In the genomic region with DNA sequence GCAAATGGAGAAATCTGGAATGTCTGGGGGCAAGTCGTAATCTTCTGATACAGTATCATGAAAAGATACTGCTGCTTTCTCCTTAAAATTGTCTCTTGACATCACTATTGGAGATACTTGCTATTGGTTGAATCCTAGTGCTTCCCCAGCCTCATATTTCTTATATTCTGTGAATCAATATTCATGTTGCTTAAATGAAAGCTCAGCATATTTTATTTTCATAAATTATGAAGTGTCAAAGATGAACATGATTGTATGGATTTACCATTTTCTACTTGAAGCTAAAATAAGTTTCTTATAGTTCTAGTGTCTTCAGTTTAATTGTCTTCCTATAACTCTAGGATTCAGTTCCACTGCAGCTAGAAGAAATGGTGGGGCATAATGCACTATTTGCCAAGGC, we compare ENCODE assay signal across 31 cellular contexts.
"Had no signal": no experiment of that assay in that cellular context is flagged by ENCODE, and none has a peak within 500 bp of the region (broad histone marks: within the 10 kb centered on the region; RNA-seq: fewer than 3 reads in every experiment).

No MANE protein-coding gene starts in this region.

- H3K36me3 ChIP-seq: ascending aorta, brain microvascular endothelial cell, breast epithelium had no signal

- H3K4me3 ChIP-seq: ascending aorta, body of pancreas, breast epithelium had no signal

- H3K9me3 ChIP-seq: ascending aorta, body of pancreas, breast epithelium had no signal

- H3K27me3 ChIP-seq: ascending aorta, body of pancreas, brain microvascular endothelial cell had no signal

- DNase-seq: activated B cell treated with CpG ODN at 0.5 μM for 24 hours; activated CD4-positive, alpha-beta memory T cell treated with anti-CD3 and anti-CD28 coated beads, Interleukin-2, amount 10 ng/mL, durations not matched to agents 7 days and 5 days; activated CD4-positive, alpha-beta T cell treated with anti-CD3 and anti-CD28 coated beads for 4 hours; activated CD4-positive, alpha-beta T cell treated with anti-CD3 and anti-CD28 coated beads, Interleukin-2, amount 10 ng/mL, durations not matched to agents 24 days and 14 days; activated CD4-positive, alpha-beta T cell treated with anti-CD3 and anti-CD28 coated beads, Interleukin-2, amount 50 U/mL, for 1 hour; activated CD4-positive, alpha-beta T cell treated with anti-CD3 and anti-CD28 coated beads, Interleukin-2, amount 50 U/mL, for 4 hours; activated CD4-positive, CD25-positive, alpha-beta regulatory T cell treated with anti-CD3 and anti-CD28 coated beads, Interleukin-2, amount 50 U/mL, for 72 hours; activated CD8-positive, alpha-beta memory T cell treated with anti-CD3 and anti-CD28 coated beads for 24 hours; activated CD8-positive, alpha-beta memory T cell treated with anti-CD3 and anti-CD28 coated beads, Interleukin-2, amount 10 ng/mL, durations not matched to agents 7 days and 5 days; activated CD8-positive, alpha-beta memory T cell treated with anti-CD3 and anti-CD28 coated beads, Interleukin-2, amount 50 U/mL, for 48 hours; activated CD8-positive, alpha-beta T cell treated with anti-CD3 and anti-CD28 coated beads, Interleukin-2, amount 10 ng/mL, durations not matched to agents 7 days and 5 days; activated effector memory CD4-positive, alpha-beta T cell treated with Interleukin-2 at 50 U/mL for 16 hours; activated gamma-delta T cell; activated naive CD4-positive, alpha-beta T cell treated with anti-CD3 and anti-CD28 coated beads, Interleukin-2, amount 10 ng/mL, durations not matched to agents 7 days and 5 days; activated naive CD4-positive, alpha-beta T cell treated with Interleukin-2 at 50 U/mL for 16 hours; activated naive CD8-positive, alpha-beta T cell treated with anti-CD3 and anti-CD28 coated beads, Interleukin-2, amount 10 ng/mL, durations not matched to agents 7 days and 5 days; activated naive CD8-positive, alpha-beta T cell treated with anti-CD3 and anti-CD28 coated beads, Interleukin-2, amount 50 U/mL, for 24 hours; activated T-cell treated with anti-CD3 and anti-CD28 coated beads, Interleukin-2, amount 50 U/mL, for 24 hours; activated T-cell treated with anti-CD3 and anti-CD28 coated beads, Interleukin-2, amount 50 U/mL, for 48 hours; amygdala; anterior cingulate cortex; body of pancreas; brain microvascular endothelial cell; central memory CD4-positive, alpha-beta T cell; T-helper 1 cell; T-helper 2 cell; T-helper 9 cell had no signal

- H3K4me1 ChIP-seq: ascending aorta, body of pancreas, breast epithelium had no signal

- ATAC-seq: activated CD8-positive, alpha-beta memory T cell treated with anti-CD3 and anti-CD28 coated beads, Interleukin-2, amount 10 ng/mL, durations not matched to agents 7 days and 5 days; activated CD8-positive, alpha-beta T cell treated with anti-CD3 and anti-CD28 coated beads, Interleukin-2, amount 10 ng/mL, durations not matched to agents 7 days and 5 days; activated naive CD8-positive, alpha-beta T cell treated with anti-CD3 and anti-CD28 coated beads, Interleukin-2, amount 50 U/mL, for 24 hours; body of pancreas had no signal

- FAIRE-seq: TTC549 had no signal

- H3K27ac ChIP-seq: ascending aorta, body of pancreas, brain microvascular endothelial cell, breast epithelium, VCaP had no signal
